In the genomic region with DNA sequence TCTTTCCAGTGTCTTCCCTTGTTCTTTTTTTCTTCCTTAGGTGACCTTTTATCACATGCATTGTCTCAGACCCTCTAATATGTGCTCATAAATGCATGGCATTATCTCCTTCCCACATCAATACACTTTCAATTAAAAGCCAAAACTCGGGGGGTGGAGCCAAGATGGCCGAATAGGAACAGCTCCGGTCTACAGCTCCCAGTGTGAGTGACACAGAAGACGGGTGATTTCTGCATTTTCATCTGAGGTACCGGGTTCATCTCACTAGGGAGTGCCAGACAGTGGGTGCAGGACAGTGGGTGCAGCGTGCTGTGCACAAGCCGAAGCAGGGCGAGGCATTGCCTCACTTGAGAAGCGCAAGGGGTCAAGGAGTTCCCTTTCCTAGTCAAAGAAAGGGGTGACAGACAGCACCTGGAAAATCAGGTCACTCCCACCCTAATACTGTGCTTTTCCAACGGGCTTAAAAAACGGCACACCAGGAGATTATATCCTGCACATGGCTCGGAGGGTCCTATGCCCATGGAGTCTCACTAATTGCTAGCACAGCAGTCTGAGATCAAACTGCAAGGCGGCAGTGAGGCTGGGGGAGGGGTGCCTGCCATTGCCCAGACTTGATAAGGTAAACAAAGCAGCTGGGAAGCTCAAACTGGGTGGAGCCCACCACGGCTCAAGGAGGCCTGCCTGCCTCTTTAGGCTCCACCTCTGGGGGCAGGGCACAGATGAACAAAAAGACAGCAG, we compare ENCODE assay signal across 16 cellular contexts. TPM values are rescaled to one million over a fixed set of nuclear protein-coding genes. Genes with fewer than 3 reads are reported as not detected.
"Had no signal": no experiment of that assay in that cellular context is flagged by ENCODE, and none has a peak within 500 bp of the region (broad histone marks: within the 10 kb centered on the region; RNA-seq: fewer than 3 reads in every experiment).

No MANE protein-coding gene starts in this region.

RNA-seq across cellular contexts. Expression of gene CYP3A5, which starts 6.2 kb away (rescaled TPM):
- total RNA-seq: activated CD4-positive, alpha-beta memory T cell treated with anti-CD3 and anti-CD28 coated beads for 36 hours; activated CD4-positive, alpha-beta T cell treated with anti-CD3 and anti-CD28 coated beads for 36 hours; activated CD4-positive, alpha-beta T cell treated with anti-CD3 and anti-CD28 coated beads, Interleukin-2, amount 10 ng/mL, durations not matched to agents 24 days and 14 days; activated CD8-positive, alpha-beta memory T cell treated with anti-CD3 and anti-CD28 coated beads, Interleukin-2, amount 10 ng/mL, durations not matched to agents 7 days and 5 days; activated CD8-positive, alpha-beta T cell treated with anti-CD3 and anti-CD28 coated beads, Interleukin-2, amount 10 ng/mL, durations not matched to agents 7 days and 5 days; activated naive CD8-positive, alpha-beta T cell treated with anti-CD3 and anti-CD28 coated beads for 36 hours; activated T-helper 1 cell treated with anti-CD3 and anti-CD28 coated beads, Interleukin-12 subunit alpha, Interleukin-12 subunit beta, Interleukin-2, Interleukin-4 antibody, amounts not matched to agents 30 ng/mL and 10 ng/mL and 1 ng/mL, durations not matched to agents 14 hours and 24 hours and 36 hours; activated T-helper 2 cell treated with anti-CD3 and anti-CD28 coated beads, Interferon-gamma antibody, Interleukin-2, Interleukin-4, amounts not matched to agents 10 μg/mL and 5 μg/mL and 100 μg/mL, durations not matched to agents 14 hours and 24 hours and 36 hours; chondrocyte; dermis blood vessel endothelial cell had no signal

RNA-seq across cellular contexts. Expression of gene CYP3A7, which starts 49.0 kb away (rescaled TPM):
- total RNA-seq: activated CD4-positive, alpha-beta memory T cell treated with anti-CD3 and anti-CD28 coated beads for 36 hours; activated CD4-positive, alpha-beta T cell treated with anti-CD3 and anti-CD28 coated beads for 36 hours; activated CD4-positive, alpha-beta T cell treated with anti-CD3 and anti-CD28 coated beads, Interleukin-2, amount 10 ng/mL, durations not matched to agents 24 days and 14 days; activated CD8-positive, alpha-beta memory T cell treated with anti-CD3 and anti-CD28 coated beads for 36 hours; activated CD8-positive, alpha-beta memory T cell treated with anti-CD3 and anti-CD28 coated beads, Interleukin-2, amount 10 ng/mL, durations not matched to agents 7 days and 5 days; activated CD8-positive, alpha-beta T cell treated with anti-CD3 and anti-CD28 coated beads, Interleukin-2, amount 10 ng/mL, durations not matched to agents 7 days and 5 days; activated naive CD4-positive, alpha-beta T cell treated with anti-CD3 and anti-CD28 coated beads for 36 hours; activated naive CD8-positive, alpha-beta T cell treated with anti-CD3 and anti-CD28 coated beads for 36 hours; activated T-helper 1 cell treated with anti-CD3 and anti-CD28 coated beads, Interleukin-12 subunit alpha, Interleukin-12 subunit beta, Interleukin-2, Interleukin-4 antibody, amounts not matched to agents 30 ng/mL and 10 ng/mL and 1 ng/mL, durations not matched to agents 14 hours and 24 hours and 36 hours; activated T-helper 2 cell treated with anti-CD3 and anti-CD28 coated beads, Interferon-gamma antibody, Interleukin-2, Interleukin-4, amounts not matched to agents 10 μg/mL and 5 μg/mL and 100 μg/mL, durations not matched to agents 14 hours and 24 hours and 36 hours; aorta; chondrocyte; dermis blood vessel endothelial cell; foreskin keratinocyte; heart left ventricle; T-helper 17 cell had no signal
- polyA plus RNA-seq: foreskin keratinocyte, heart left ventricle had no signal
